In the genomic region with DNA sequence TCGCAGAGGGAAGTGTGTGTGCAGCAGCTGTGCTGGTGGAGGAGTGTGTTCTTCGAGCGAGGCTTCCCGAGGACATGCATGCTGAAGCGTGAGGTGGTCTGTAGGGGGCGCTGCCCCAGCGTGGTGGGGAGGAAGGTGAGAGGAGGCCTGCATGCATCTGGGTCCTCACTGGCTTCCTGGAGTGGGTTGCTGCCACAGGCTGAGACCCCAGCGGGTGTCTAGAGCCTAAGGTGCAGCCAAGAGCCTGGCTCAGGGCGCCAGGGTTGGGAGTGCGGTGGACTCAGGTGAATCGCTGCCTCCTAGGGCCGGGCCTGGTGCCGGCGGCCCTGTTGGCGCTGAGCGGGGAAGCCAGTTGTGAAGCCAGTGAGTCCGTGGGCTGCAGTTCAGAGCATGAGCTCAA, we compare ENCODE assay signal across 1 cellular context.
TF ChIP-seq lines count a peak whose summit lies in the region.

No MANE protein-coding gene starts in this region.

TF ChIP-seq in endothelial cell of umbilical vein, 7 proteins besides CTCF, POLR2A, EP300 and RAD21:
- TF ChIP-seq MYC (IDR thresholded peaks at IDR 0.05; ENCODE audit: low read depth, low read length) (no peak), GATA2 (IDR thresholded peaks at IDR 0.05; ENCODE audit: insufficient read depth, insufficient read length, low read depth, low read length) (no peak), POLR2AphosphoS5 (IDR thresholded peaks at IDR 0.05; ENCODE audit: insufficient read depth, low read depth, low read length) (no peak), EZH2 (IDR thresholded peaks at IDR 0.05; ENCODE audit: borderline replicate concordance, low read depth, low read length, severe bottlenecking) (no peak), FOS (IDR thresholded peaks at IDR 0.05; ENCODE audit: borderline replicate concordance, insufficient read depth, low read length) (no peak), JUN (IDR thresholded peaks at IDR 0.05; ENCODE audit: borderline replicate concordance, insufficient read depth, insufficient read length, low read depth) (no peak)
- TF ChIP-seq, protein P1, sequence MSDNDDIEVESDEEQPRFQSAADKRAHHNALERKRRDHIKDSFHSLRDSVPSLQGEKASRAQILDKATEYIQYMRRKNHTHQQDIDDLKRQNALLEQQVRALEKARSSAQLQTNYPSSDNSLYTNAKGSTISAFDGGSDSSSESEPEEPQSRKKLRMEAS (IDR thresholded peaks at IDR 0.05; ENCODE audit: insufficient read depth, insufficient read length) = no peak
